35 cellular contexts compared by ENCODE assay signal in the genomic region with DNA sequence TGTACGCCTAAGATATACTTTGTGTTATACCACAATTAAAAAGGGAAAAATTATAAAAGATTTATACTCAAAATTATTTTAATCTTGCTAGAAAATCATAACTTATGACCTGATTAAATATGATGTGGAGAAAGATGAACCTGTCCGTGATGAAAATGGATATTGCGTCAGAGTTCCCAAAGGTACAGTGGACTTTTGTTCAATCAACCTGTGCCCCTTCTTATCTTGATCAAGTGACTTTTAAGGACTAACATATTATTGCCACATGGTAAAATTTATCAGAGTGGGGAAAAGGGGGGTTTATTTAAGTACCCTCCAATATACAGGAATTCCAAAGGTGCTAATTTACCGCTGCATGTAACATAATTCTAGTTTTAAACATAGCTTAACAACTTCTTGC. TPM values are rescaled to one million over a fixed set of nuclear protein-coding genes. Genes with fewer than 3 reads are reported as not detected.
"Had no signal": no experiment of that assay in that cellular context is flagged by ENCODE, and none has a peak within 500 bp of the region (broad histone marks: within the 10 kb centered on the region; RNA-seq: fewer than 3 reads in every experiment).

No MANE protein-coding gene starts in this region.

- DNase-seq: activated B cell treated with CpG ODN at 0.5 μM for 24 hours; activated CD4-positive, alpha-beta memory T cell treated with anti-CD3 and anti-CD28 coated beads for 36 hours; activated CD4-positive, alpha-beta T cell treated with anti-CD3 and anti-CD28 coated beads for 4 hours; activated CD4-positive, alpha-beta T cell treated with anti-CD3 and anti-CD28 coated beads, Interleukin-2, amount 10 ng/mL, durations not matched to agents 24 days and 14 days; activated CD4-positive, alpha-beta T cell treated with anti-CD3 and anti-CD28 coated beads, Interleukin-2, amount 50 U/mL, for 1 hour; activated CD4-positive, alpha-beta T cell treated with anti-CD3 and anti-CD28 coated beads, Interleukin-2, amount 50 U/mL, for 4 hours; activated CD4-positive, CD25-positive, alpha-beta regulatory T cell treated with anti-CD3 and anti-CD28 coated beads, Interleukin-2, amount 50 U/mL, for 72 hours; activated CD8-positive, alpha-beta memory T cell treated with anti-CD3 and anti-CD28 coated beads, Interleukin-2, amount 50 U/mL, for 4 hours; activated CD8-positive, alpha-beta T cell treated with anti-CD3 and anti-CD28 coated beads for 36 hours; activated effector memory CD4-positive, alpha-beta T cell treated with anti-CD3 and anti-CD28 coated beads, Interleukin-2, amount 50 U/mL, for 16 hours; activated gamma-delta T cell treated with Interleukin-2 at 50 U/mL for 16 hours; activated naive CD4-positive, alpha-beta T cell; activated naive CD4-positive, alpha-beta T cell treated with anti-CD3 and anti-CD28 coated beads for 36 hours; activated naive CD4-positive, alpha-beta T cell treated with anti-CD3 and anti-CD28 coated beads, Interleukin-2, amount 50 U/mL, for 16 hours; activated naive CD8-positive, alpha-beta T cell treated with anti-CD3 and anti-CD28 coated beads for 36 hours; activated T-cell treated with anti-CD3 and anti-CD28 coated beads for 4 hours; activated T-cell treated with anti-CD3 and anti-CD28 coated beads, Interleukin-2, amount 50 U/mL, for 1 hour; activated T-cell treated with anti-CD3 and anti-CD28 coated beads, Interleukin-2, amount 50 U/mL, for 4 hours; activated T-cell treated with anti-CD3 and anti-CD28 coated beads, Interleukin-2, amount 50 U/mL, for 72 hours; adrenal gland; amniotic stem cell; aorta; body of pancreas; brain microvascular endothelial cell; central memory CD4-positive, alpha-beta T cell; T-helper 1 cell; T-helper 2 cell; T-helper 9 cell had no signal

- H3K4me1 ChIP-seq: adrenal gland, body of pancreas, breast epithelium had no signal

- H3K27me3 ChIP-seq: adrenal gland, body of pancreas, brain microvascular endothelial cell, breast epithelium had no signal

- ATAC-seq: activated CD8-positive, alpha-beta T cell treated with anti-CD3 and anti-CD28 coated beads for 36 hours; activated naive CD4-positive, alpha-beta T cell treated with anti-CD3 and anti-CD28 coated beads, Interleukin-2, amount 50 U/mL, for 72 hours; activated T-cell treated with anti-CD3 and anti-CD28 coated beads, Interleukin-2, amount 50 U/mL, for 4 hours; activated T-cell treated with anti-CD3 and anti-CD28 coated beads, Interleukin-2, amount 50 U/mL, for 72 hours; activated T-helper 17 cell treated with anti-CD3 and anti-CD28 coated beads, Interleukin-2, amount 50 U/mL, for 72 hours; body of pancreas had no signal

- H3K9me3 ChIP-seq: adrenal gland, body of pancreas, breast epithelium had no signal

- H3K4me3 ChIP-seq: adrenal gland, body of pancreas, breast epithelium had no signal

- FAIRE-seq: astrocyte, TTC549 had no signal

- H3K36me3 ChIP-seq: adrenal gland, brain microvascular endothelial cell, breast epithelium had no signal

- H3K27ac ChIP-seq: adrenal gland, body of pancreas, brain microvascular endothelial cell, breast epithelium, VCaP had no signal

RNA-seq across cellular contexts. Expression of a gene that starts 39.6 kb away (rescaled TPM):
- total RNA-seq: activated B cell treated with CpG ODN at 0.5 μM for 24 hours; activated CD8-positive, alpha-beta T cell treated with anti-CD3 and anti-CD28 coated beads for 36 hours; astrocyte; body of pancreas had no signal

RNA-seq across cellular contexts. Expression of a gene that starts 43.9 kb away (rescaled TPM):
- total RNA-seq: cardiac septum had no signal
